ENCODE assay signal across 24 cellular contexts in the genomic region with DNA sequence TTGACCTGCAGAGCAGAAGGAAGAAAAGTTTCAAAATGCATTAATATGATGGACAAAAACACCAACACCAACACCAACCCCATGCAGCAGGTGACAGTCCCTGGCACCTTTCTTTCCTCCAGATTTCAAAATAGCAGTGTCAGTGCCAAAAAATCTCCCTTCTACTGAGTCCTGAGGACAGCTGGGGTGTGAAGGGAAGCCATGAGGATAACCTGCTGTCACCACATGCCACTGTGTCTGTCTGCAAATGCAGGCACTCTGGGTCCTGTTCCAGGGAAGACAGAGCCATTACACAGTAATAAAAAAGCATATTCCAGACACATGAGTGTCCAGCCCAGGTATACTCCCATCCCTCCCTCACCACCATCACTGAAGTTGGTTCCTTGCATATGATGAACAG.
"Had no signal": no experiment of that assay in that cellular context is flagged by ENCODE, and none has a peak within 500 bp of the region (broad histone marks: within the 10 kb centered on the region; RNA-seq: fewer than 3 reads in every experiment).

No MANE protein-coding gene starts in this region.

- H3K4me3 ChIP-seq: colonic mucosa, coronary artery, dorsolateral prefrontal cortex, esophagus muscularis mucosa, esophagus squamous epithelium, gastrocnemius medialis, gastroesophageal sphincter, heart left ventricle, heart right ventricle had no signal

- H3K36me3 ChIP-seq: colonic mucosa, esophagus muscularis mucosa, esophagus squamous epithelium, gastrocnemius medialis, gastroesophageal sphincter, heart left ventricle, heart right ventricle had no signal

- H3K4me1 ChIP-seq: colonic mucosa, esophagus muscularis mucosa, esophagus squamous epithelium, foreskin keratinocyte, gastrocnemius medialis, gastroesophageal sphincter, heart left ventricle, heart right ventricle had no signal

- DNase-seq: colonic mucosa; cortex of kidney; dermis blood vessel endothelial cell; effector CD4-positive, alpha-beta T cell; effector CD8-positive, alpha-beta T cell; effector memory CD4-positive, alpha-beta T cell; effector memory CD8-positive, alpha-beta T cell; endodermal cell; erythroblast; esophagus squamous epithelium; foreskin fibroblast; foreskin keratinocyte; foreskin melanocyte; gastrocnemius medialis; glutamatergic neuron; head of caudate nucleus; heart left ventricle; heart right ventricle had no signal

- ATAC-seq: effector memory CD8-positive, alpha-beta T cell; esophagus mucosa; foreskin keratinocyte; gastrocnemius medialis; gastroesophageal sphincter; heart left ventricle; heart right ventricle had no signal

- H3K27me3 ChIP-seq: colonic mucosa, esophagus muscularis mucosa, esophagus squamous epithelium, foreskin keratinocyte, gastrocnemius medialis, gastroesophageal sphincter had no signal

- H3K27ac ChIP-seq: colonic mucosa, coronary artery, dorsolateral prefrontal cortex, epithelial cell of prostate, esophagus muscularis mucosa, esophagus squamous epithelium, foreskin keratinocyte, gastrocnemius medialis, gastroesophageal sphincter, heart left ventricle, heart right ventricle had no signal
